Comparison of ENCODE assay signal across 18 cellular contexts in genomic region chr12:84696281-84696680, GRCh38.
A peak's percentile ranks its signal among the peaks of the same experiment; 100 is the strongest.
DNase-seq lines count a peak whose midpoint lies in the region; ATAC-seq and TF ChIP-seq lines count a peak whose summit lies in the region.
"Had no signal": no experiment of that assay in that cellular context is flagged by ENCODE, and none has a peak within 500 bp of the region (broad histone marks: within the 10 kb centered on the region; RNA-seq: fewer than 3 reads in every experiment).

No MANE protein-coding gene starts in this region.

- H3K9me3 ChIP-seq in SK-N-SH (no peaks in the 10 kb centered on the region), adipocyte (ENCODE audit: control insufficient read depth, low read length) (no peaks in the 10 kb centered on the region), esophagus squamous epithelium (no peaks in the 10 kb centered on the region)
- H3K9me3 ChIP-seq: BE2C, HAP-1 had no signal

- TF ChIP-seq POLR2A in esophagus squamous epithelium (IDR thresholded peaks at IDR 0.05): no peak

- H3K36me3 ChIP-seq in SK-N-SH (replicated peaks in 1 of 2; ENCODE audit: control insufficient read depth in 1 of 2, insufficient read depth in 2 of 2, low read length in 1 of 2) (no peaks in the 10 kb centered on the region), adipocyte (ENCODE audit: control insufficient read depth, insufficient read depth, low read length, severe bottlenecking) (no peaks in the 10 kb centered on the region), esophagus squamous epithelium (no peaks in the 10 kb centered on the region)
- H3K36me3 ChIP-seq: BE2C, HAP-1 had no signal

- DNase-seq in SK-N-SH (no peak), GM04503 (ENCODE audit: low read depth) (peak; percentile 7), adipocyte (ENCODE audit: low read depth) (peak; percentile 38), NCI-H748 treated with DMSO at 0.1 percent for 48 hours (lab: John Stamatoyannopoulos, UW) (no peak), esophagus squamous epithelium (lab: John Stamatoyannopoulos, UW) (no peak), natural killer cell (no peak)
- DNase-seq in activated CD4-positive, alpha-beta T cell treated with anti-CD3 and anti-CD28 coated beads for 1 hour: no peak
- DNase-seq: BE2C; CD8-positive, alpha-beta T cell; COR-L47; DND-41; GF-D8 had no signal

- H3K4me3 ChIP-seq in SK-N-SH (ENCODE audit: low read depth in 2 of 2, low read length in 1 of 2): no peak overlapping the region
- H3K4me3 ChIP-seq in adipocyte (ENCODE audit: low read length): no peak overlapping the region
- H3K4me3 ChIP-seq in esophagus squamous epithelium: no peak overlapping the region
- H3K4me3 ChIP-seq: GM12878, HAP-1 had no signal

- peaks cover 0 to 18% of the 10 kb centered on the region in 2 experiments; a peak in 2 of 4 replicates for H3K4me1 ChIP-seq in SK-N-SH (ENCODE audit: control insufficient read depth in 1 of 2, insufficient read depth in 2 of 2, low read depth in 1 of 2, low read length in 1 of 2)
- no peaks in the 10 kb centered on the region for H3K4me1 ChIP-seq in adipocyte (ENCODE audit: control insufficient read depth, insufficient read depth, low read length)
- no peaks in the 10 kb centered on the region for H3K4me1 ChIP-seq in esophagus squamous epithelium
- H3K4me1 ChIP-seq: BE2C had no signal

- 48% methylated on average over 2 of the region's 2 CpGs for WGBS in SK-N-SH (ENCODE audit: low lambda C conversion rate)
- 65 to 89% methylated on average over 2 of the region's 2 CpGs for whole genome bisulfite sequencing in esophagus squamous epithelium, 2 donors

- H3K4me3 Mint-ChIP-seq in natural killer cell: no peak overlapping the region
- H3K4me3 Mint-ChIP-seq: CD14-positive monocyte; CD8-positive, alpha-beta T cell had no signal

- H3K4me2 ChIP-seq in SK-N-SH: peak overlapping the region; percentile 35; the same call in 1 of the 2 replicates

- H3K27ac ChIP-seq in SK-N-SH (ENCODE audit: low read depth in 2 of 2, low read length in 1 of 2) (peak overlapping the region; percentile 21 to 60), esophagus squamous epithelium (no peak overlapping the region)
- H3K27ac ChIP-seq: 22Rv1 had no signal

- H3K36me3 Mint-ChIP-seq in natural killer cell: no peaks in the 10 kb centered on the region
- H3K36me3 Mint-ChIP-seq: CD14-positive monocyte; CD8-positive, alpha-beta T cell had no signal

- intact Hi-C loops in esophagus squamous epithelium (cut with DNase I) (no loop called here), natural killer cell (cut with micrococcal nuclease) (no loop called here)

- ATAC-seq in SK-N-SH treated with all-trans-retinoic acid at 6 μM for 48 hours (no peak), natural killer cell (no peak)
- ATAC-seq: CD8-positive, alpha-beta T cell; GM12878; HepG2 had no signal

- TF ChIP-seq RAD21 in SK-N-SH (IDR thresholded peaks at IDR 0.05; ENCODE audit: low read length): no peak

- no peak for TF ChIP-seq EP300 in SK-N-SH (IDR thresholded peaks at IDR 0.05; ENCODE audit: borderline replicate concordance in 1 of 2, low read depth in 1 of 2, low read length in 1 of 2)

- CTCF ChIA-PET in SK-N-SH (lab: Yijun Ruan, JAX): interaction anchor here (1.9 kb wide), 1 partner anchor 9 kb away, joined by 6 read pairs; no protein-coding TSS in a partner anchor

- H3K9ac ChIP-seq in SK-N-SH: no peak overlapping the region
- no peak overlapping the region for H3K9ac ChIP-seq in adipocyte (ENCODE audit: low read length)

- POLR2A ChIA-PET in SK-N-SH (lab: Yijun Ruan, JAX): no interaction called here

- H2AFZ ChIP-seq in SK-N-SH (ENCODE audit: low read depth): peak overlapping the region; percentile 73; the same call in 1 of the 2 replicates

- peaks cover 5 to 10% of the 10 kb centered on the region in 2 donors for H3K9me3 Mint-ChIP-seq in natural killer cell

- peaks cover 7% of the 10 kb centered on the region for H3F3A ChIP-seq in SK-N-SH (replicated peaks; ENCODE audit: insufficient read depth)

- no peaks in the 10 kb centered on the region for H4K20me1 ChIP-seq in SK-N-SH (ENCODE audit: insufficient read depth)

- H3K27me3 Mint-ChIP-seq in natural killer cell (ENCODE audit: low read depth in 2 of 2): no peaks in the 10 kb centered on the region

- H3K27me3 ChIP-seq in SK-N-SH (ENCODE audit: insufficient read depth) (no peaks in the 10 kb centered on the region), adipocyte (replicated peaks; ENCODE audit: control insufficient read depth, insufficient read depth, low read length) (no peaks in the 10 kb centered on the region), esophagus squamous epithelium (no peaks in the 10 kb centered on the region)
- H3K27me3 ChIP-seq: BE2C had no signal

- H3K9me2 ChIP-seq in SK-N-SH: no peaks in the 10 kb centered on the region

- H3K4me1 Mint-ChIP-seq in natural killer cell: no peaks in the 10 kb centered on the region
- H3K4me1 Mint-ChIP-seq: CD14-positive monocyte had no signal

- H3K79me2 ChIP-seq in SK-N-SH (ENCODE audit: insufficient read depth): no peaks in the 10 kb centered on the region

- H3K27ac Mint-ChIP-seq in natural killer cell: no peak overlapping the region
- H3K27ac Mint-ChIP-seq: CD14-positive monocyte; CD8-positive, alpha-beta T cell had no signal

- TF ChIP-seq CTCF in SK-N-SH (IDR thresholded peaks at IDR 0.05) (no peak), esophagus squamous epithelium (IDR thresholded peaks at IDR 0.05) (no peak), natural killer cell (IDR thresholded peaks at IDR 0.05) (no peak)

TF ChIP-seq in SK-N-SH, 30 proteins besides CTCF, POLR2A, EP300 and RAD21:
- no peak for TF ChIP-seq SMC3 (IDR thresholded peaks at IDR 0.05; ENCODE audit: low read depth, low read length)
- peak; percentile 25 for TF ChIP-seq TCF12 (IDR thresholded peaks at IDR 0.05)

TF ChIP-seq in SK-N-SH treated with all-trans-retinoic acid at 6 μM for 48 hours, 23 proteins besides CTCF, POLR2A, EP300 and RAD21 (continues in another document):
- TF ChIP-seq CREB5 (CRISPR knock-in tag; IDR thresholded peaks at IDR 0.05; ENCODE audit: low read depth) (no peak), TCF4 (CRISPR knock-in tag; IDR thresholded peaks at IDR 0.05; ENCODE audit: borderline replicate concordance) (no peak), TSHZ2 (CRISPR knock-in tag; IDR thresholded peaks at IDR 0.05) (no peak), PPARA (CRISPR knock-in tag; IDR thresholded peaks at IDR 0.05; ENCODE audit: borderline replicate concordance) (no peak), ZC3H10 (CRISPR knock-in tag; IDR thresholded peaks at IDR 0.05) (no peak), SNAI2 (CRISPR knock-in tag; IDR thresholded peaks at IDR 0.05) (no peak), ISL1 (CRISPR knock-in tag; IDR thresholded peaks at IDR 0.05) (no peak), RARB (CRISPR knock-in tag; IDR thresholded peaks at IDR 0.05) (no peak), CSDC2 (CRISPR knock-in tag; IDR thresholded peaks at IDR 0.05) (no peak), ZFP3 (CRISPR knock-in tag; IDR thresholded peaks at IDR 0.05) (no peak), TOX (CRISPR knock-in tag; IDR thresholded peaks at IDR 0.05; ENCODE audit: borderline replicate concordance) (no peak), ESRRG (CRISPR knock-in tag; IDR thresholded peaks at IDR 0.05) (no peak), ARNTL (CRISPR knock-in tag; IDR thresholded peaks at IDR 0.05; ENCODE audit: borderline replicate concordance, low read depth) (no peak), ZFP30 (CRISPR knock-in tag; IDR thresholded peaks at IDR 0.05) (no peak)

Comparison
In these comparisons a context has a peak if more than half of its experiments do, and no peak if none do; other contexts are left out.
1. DNase-seq: peak in GM04503 (single experiment) and adipocyte (single experiment); none in SK-N-SH (single experiment), NCI-H748 treated with DMSO at 0.1 percent for 48 hours (single experiment), activated CD4-positive, alpha-beta T cell treated with anti-CD3 and anti-CD28 coated beads for 1 hour (single experiment), esophagus squamous epithelium (single experiment) and natural killer cell (single experiment).
2. H3K27ac ChIP-seq: peak in SK-N-SH (2 of 2); none in esophagus squamous epithelium (0 of 4).